In genomic region chr1:206713070-206713469, GRCh38 we compare ENCODE assay signal across 12 cellular contexts. TPM values are rescaled to one million over a fixed set of nuclear protein-coding genes. Genes with fewer than 3 reads are reported as not detected.
DNase-seq lines count a peak whose midpoint lies in the region; ATAC-seq and TF ChIP-seq lines count a peak whose summit lies in the region.
"Had no signal": no experiment of that assay in that cellular context is flagged by ENCODE, and none has a peak within 500 bp of the region (broad histone marks: within the 10 kb centered on the region; RNA-seq: fewer than 3 reads in every experiment).

No MANE protein-coding gene starts in this region.

- no peaks in the 10 kb centered on the region for H3K9me3 Mint-ChIP-seq in T-helper 1 cell treated with Interleukin-12 subunit alpha and Interleukin-12 subunit beta and Interleukin-4 antibody, amounts not matched to agents 30 μg/mL and 1 μg/mL, for 36 hours
- no peaks in the 10 kb centered on the region for H3K9me3 Mint-ChIP-seq in immature natural killer cell
- H3K9me3 Mint-ChIP-seq in stimulated activated naive CD8-positive, alpha-beta T cell treated with anti-CD3 and anti-CD28 coated beads, Interleukin-15, Interleukin-2, amounts not matched to agents 100 ng/mL and 50 ng/mL, for 24 hours, result no peaks in the 10 kb centered on the region

- no peaks in the 10 kb centered on the region for H3K27me3 ChIP-seq in tibial artery
- H3K27me3 ChIP-seq in dorsolateral prefrontal cortex, result no peaks in the 10 kb centered on the region
- H3K27me3 ChIP-seq: pancreas had no signal

- peak overlapping the region; percentile 80 for H3K27ac Mint-ChIP-seq in T-helper 1 cell treated with Interleukin-12 subunit alpha and Interleukin-12 subunit beta and Interleukin-4 antibody, amounts not matched to agents 30 μg/mL and 1 μg/mL, for 36 hours
- H3K27ac Mint-ChIP-seq in immature natural killer cell, result peak overlapping the region; percentile 85 to 98 (median 95)
- H3K27ac Mint-ChIP-seq in stimulated activated naive CD8-positive, alpha-beta T cell treated with anti-CD3 and anti-CD28 coated beads, Interleukin-15, Interleukin-2, amounts not matched to agents 100 ng/mL and 50 ng/mL, for 24 hours, result peak overlapping the region; percentile 46

- H3K27me3 Mint-ChIP-seq in T-helper 1 cell treated with Interleukin-12 subunit alpha and Interleukin-12 subunit beta and Interleukin-4 antibody, amounts not matched to agents 30 μg/mL and 1 μg/mL, for 36 hours (ENCODE audit: low read depth), result no peaks in the 10 kb centered on the region
- H3K27me3 Mint-ChIP-seq in immature natural killer cell (ENCODE audit: low read depth in 3 of 3), result peaks cover 16 to 18% (median 18%) of the 10 kb centered on the region in 3 donors
- H3K27me3 Mint-ChIP-seq in stimulated activated naive CD8-positive, alpha-beta T cell treated with anti-CD3 and anti-CD28 coated beads, Interleukin-15, Interleukin-2, amounts not matched to agents 100 ng/mL and 50 ng/mL, for 24 hours, result no peaks in the 10 kb centered on the region

- intact Hi-C loops in tibial artery (cut with DNase I; ENCODE audit: low total_unique reads) (no loop called here), dorsolateral prefrontal cortex (cut with DNase I) (no loop called here)

- DNase-seq in activated gamma-delta T cell treated with Interleukin-2 at 50 U/mL for 16 hours, result peak; percentile 39
- DNase-seq in activated gamma-delta T cell (lab: John Stamatoyannopoulos, UW), result no peak
- peak; percentile 70 to 74 (median 73) for DNase-seq in immature natural killer cell
- no peak for DNase-seq in tibial artery
- DNase-seq in dorsolateral prefrontal cortex, result no peak
- DNase-seq: left cardiac atrium, MM.1S, substantia nigra had no signal

- H3K4me3 ChIP-seq in tibial artery, result no peak overlapping the region
- H3K4me3 ChIP-seq in dorsolateral prefrontal cortex, result no peak overlapping the region
- H3K4me3 ChIP-seq: pancreas had no signal

- H3K27ac ChIP-seq in tibial artery (no peak overlapping the region), dorsolateral prefrontal cortex (no peak overlapping the region)

- peaks cover 77% of the 10 kb centered on the region for H3K4me1 Mint-ChIP-seq in T-helper 1 cell treated with Interleukin-12 subunit alpha and Interleukin-12 subunit beta and Interleukin-4 antibody, amounts not matched to agents 30 μg/mL and 1 μg/mL, for 36 hours (ENCODE audit: low read depth)
- peaks cover 94 to 95% of the 10 kb centered on the region in 2 donors for H3K4me1 Mint-ChIP-seq in immature natural killer cell
- H3K4me1 Mint-ChIP-seq in stimulated activated naive CD8-positive, alpha-beta T cell treated with anti-CD3 and anti-CD28 coated beads, Interleukin-15, Interleukin-2, amounts not matched to agents 100 ng/mL and 50 ng/mL, for 24 hours (ENCODE audit: low read depth), result peaks cover 93% of the 10 kb centered on the region

- H3K9me3 ChIP-seq in tibial artery, result no peaks in the 10 kb centered on the region
- H3K9me3 ChIP-seq: pancreas had no signal

- ATAC-seq in HG02885 (IDR thresholded peaks at IDR 0.05; ENCODE audit: poor library complexity, unreplicated experiment), result no peak
- ATAC-seq: left cardiac atrium, pancreas had no signal

- peaks cover 0 to 85% (median 55%) of the 10 kb centered on the region in 4 donors for H3K4me1 ChIP-seq in tibial artery

- peak overlapping the region; percentile 36 for H3K4me3 Mint-ChIP-seq in T-helper 1 cell treated with Interleukin-12 subunit alpha and Interleukin-12 subunit beta and Interleukin-4 antibody, amounts not matched to agents 30 μg/mL and 1 μg/mL, for 36 hours
- H3K4me3 Mint-ChIP-seq in immature natural killer cell, result peak overlapping the region; percentile 64 to 88 (median 72)
- no peak overlapping the region for H3K4me3 Mint-ChIP-seq in stimulated activated naive CD8-positive, alpha-beta T cell treated with anti-CD3 and anti-CD28 coated beads, Interleukin-15, Interleukin-2, amounts not matched to agents 100 ng/mL and 50 ng/mL, for 24 hours

- H3K36me3 ChIP-seq in tibial artery, result no peaks in the 10 kb centered on the region
- H3K36me3 ChIP-seq: pancreas had no signal

- TF ChIP-seq CTCF in tibial artery (IDR thresholded peaks at IDR 0.05) (no peak), dorsolateral prefrontal cortex (IDR thresholded peaks at IDR 0.05 in 54 of 56, conservative IDR thresholded peaks at IDR 0.05 in 2 of 56; ENCODE audit: low read depth in 1 of 56, partially characterized antibody in 56 of 56) (no peak)

- H3K36me3 Mint-ChIP-seq in T-helper 1 cell treated with Interleukin-12 subunit alpha and Interleukin-12 subunit beta and Interleukin-4 antibody, amounts not matched to agents 30 μg/mL and 1 μg/mL, for 36 hours (ENCODE audit: low read depth), result peaks cover 6% of the 10 kb centered on the region
- no peaks in the 10 kb centered on the region for H3K36me3 Mint-ChIP-seq in immature natural killer cell
- H3K36me3 Mint-ChIP-seq in stimulated activated naive CD8-positive, alpha-beta T cell treated with anti-CD3 and anti-CD28 coated beads, Interleukin-15, Interleukin-2, amounts not matched to agents 100 ng/mL and 50 ng/mL, for 24 hours (ENCODE audit: low read depth), result peaks cover 11% of the 10 kb centered on the region

RNA-seq across cellular contexts. Expression of gene MAPKAPK2, which starts 28.4 kb away (rescaled TPM):
- polyA plus RNA-seq in immature natural killer cell, result 1 to 10 TPM; 3.5 to 7.2 (median 4.1) TPM
- total RNA-seq in dorsolateral prefrontal cortex, result 10 to 100 TPM; 15.8 to 65.6 (median 28.3) TPM

RNA-seq across cellular contexts. Expression of gene IL19, which starts 57.5 kb away (rescaled TPM):
- not detected for polyA plus RNA-seq in immature natural killer cell
- total RNA-seq in dorsolateral prefrontal cortex, result not detected
- total RNA-seq: left cardiac atrium, pancreas had no signal
- polyA plus RNA-seq: pancreas had no signal

RNA-seq across cellular contexts. Expression of gene IL10, which starts 59.2 kb away (rescaled TPM):
- polyA plus RNA-seq in immature natural killer cell, result under 1 TPM in 1 of 3 donors, not detected in 2; 0.43 TPM
- 1 to 10 TPM in 25 of 120 experiments, under 1 TPM in 25, not detected in 70; 0.31 to 5.6 (median 1.00) TPM for total RNA-seq in dorsolateral prefrontal cortex

Comparison
In these comparisons a context has a peak if more than half of its experiments do, and no peak if none do; other contexts are left out.
1. DNase-seq: peak in activated gamma-delta T cell treated with Interleukin-2 at 50 U/mL for 16 hours (single experiment) and immature natural killer cell (3 of 3); none in activated gamma-delta T cell (single experiment), tibial artery (0 of 2) and dorsolateral prefrontal cortex (0 of 10).
2. Peak in every context shown above with its lines, with median percentiles within 50 percentile points of each other: H3K27ac Mint-ChIP-seq.